In genomic region chr3:40308725-40309438, GRCh38 we compare ENCODE assay signal across 8 cellular contexts. TPM values are rescaled to one million over a fixed set of nuclear protein-coding genes. Genes with fewer than 3 reads are reported as not detected.
DNase-seq lines count a peak whose midpoint lies in the region; ATAC-seq, FAIRE-seq and TF ChIP-seq lines count a peak whose summit lies in the region.

No MANE protein-coding gene starts in this region.

- peak overlapping the region; percentile 99 for H3K27ac Mint-ChIP-seq in memory B cell

- DNase-seq in GM12891 (ENCODE audit: insufficient read length, low spot score) (no peak), cardiac fibroblast (ENCODE audit: low read depth in 2 of 2) (no peak), memory B cell (ENCODE audit: low spot score in 2 of 2) (no peak), uterus (no peak), SW 1271 (lab: John Stamatoyannopoulos, UW) (no peak)

- no peak for TF ChIP-seq CTCF in cardiac fibroblast (IDR thresholded peaks at IDR 0.05; ENCODE audit: low read depth, low read length)
- no peak for TF ChIP-seq CTCF in uterus (IDR thresholded peaks at IDR 0.05)

- H3K36me3 Mint-ChIP-seq in memory B cell = peaks cover 3% of the 10 kb centered on the region

- ATAC-seq in HG03342 (IDR thresholded peaks at IDR 0.05; ENCODE audit: unreplicated experiment) (peak; percentile 3), memory B cell (ENCODE audit: low read depth) (no peak), HG02642 (IDR thresholded peaks at IDR 0.05; ENCODE audit: poor library complexity, unreplicated experiment) (no peak), GM19395 (IDR thresholded peaks at IDR 0.05; ENCODE audit: unreplicated experiment) (no peak)

- peak overlapping the region; percentile 45 to 59 for H3K4me3 ChIP-seq in cardiac fibroblast (replicated peaks in 1 of 2; ENCODE audit: low read depth in 2 of 2, low read length in 2 of 2)
- peak overlapping the region; percentile 69 to 71 for H3K4me3 ChIP-seq in uterus

- intact Hi-C loops in uterus (cut with DNase I; ENCODE audit: low total_unique reads) = no loop called here

- FAIRE-seq in GM12891 (lab: Jason Lieb, UNC) = peak; percentile 38

- H3K4me1 Mint-ChIP-seq in memory B cell = peaks cover 4% of the 10 kb centered on the region

- H3K9me3 ChIP-seq in uterus = no peaks in the 10 kb centered on the region

- peak overlapping the region; percentile 100 for H3K4me3 Mint-ChIP-seq in memory B cell

- no peaks in the 10 kb centered on the region for H3K9me3 Mint-ChIP-seq in memory B cell

- peak overlapping the region; percentile 84 to 93 for H3K27ac ChIP-seq in uterus

- TF ChIP-seq POLR2A in GM12891 (IDR thresholded peaks at IDR 0.05; ENCODE audit: low read depth, low read length) (no peak), uterus (IDR thresholded peaks at IDR 0.05) (no peak)

- no peaks in the 10 kb centered on the region for H3K27me3 ChIP-seq in uterus

- no peaks in the 10 kb centered on the region for H3K36me3 ChIP-seq in uterus

- H3K4me1 ChIP-seq in uterus = no peaks in the 10 kb centered on the region

- H3K27me3 Mint-ChIP-seq in memory B cell = no peaks in the 10 kb centered on the region

TF ChIP-seq in GM12891, 5 proteins besides CTCF, POLR2A, EP300 and RAD21:
- TF ChIP-seq TAF1 (IDR thresholded peaks at IDR 0.05; ENCODE audit: low read depth, low read length) (no peak), SPI1 (IDR thresholded peaks at IDR 0.05; ENCODE audit: low read depth, low read length) (no peak), PAX5 (IDR thresholded peaks at IDR 0.05; ENCODE audit: insufficient read depth, low read length, severe bottlenecking) (no peak), POLR2AphosphoS5 (IDR thresholded peaks at IDR 0.05; ENCODE audit: low read depth, low read length) (no peak), POU2F2 (IDR thresholded peaks at IDR 0.05; ENCODE audit: low read depth, low read length) (no peak)
TF ChIP-seq in GM12891: peak in this region for 0.

RNA-seq across cellular contexts. Expression of gene EIF1B, which starts 0.6 kb away (rescaled TPM):
- 63.4 TPM for polyA plus RNA-seq in GM12891 (2012; ENCODE audit: low read depth, missing spikeins)
- total RNA-seq in uterus = 10 to 100 TPM; 18.5 to 68.7 (median 30.7) TPM
